In genomic region chr2:176131617-176132396, GRCh38 we compare ENCODE assay signal across 9 cellular contexts. TPM values are rescaled to one million over a fixed set of nuclear protein-coding genes. Genes with fewer than 3 reads are reported as not detected.
DNase-seq lines count a peak whose midpoint lies in the region; FAIRE-seq and TF ChIP-seq lines count a peak whose summit lies in the region.
"Had no signal": no experiment of that assay in that cellular context is flagged by ENCODE, and none has a peak within 500 bp of the region (broad histone marks: within the 10 kb centered on the region; RNA-seq: fewer than 3 reads in every experiment).

No MANE protein-coding gene starts in this region.

- no peak overlapping the region for H3K9ac ChIP-seq in SK-N-MC (ENCODE audit: insufficient read length)

- H3K4me3 ChIP-seq in SK-N-MC (peak overlapping the region; percentile 89), kidney epithelial cell (ENCODE audit: low read depth, low read length) (peak overlapping the region; percentile 67), prostate gland (no peak overlapping the region)

- H3K36me3 ChIP-seq in SK-N-MC (ENCODE audit: insufficient read depth, low read length) (no peaks in the 10 kb centered on the region), kidney epithelial cell (ENCODE audit: control insufficient read depth, insufficient read depth, low read length) (no peaks in the 10 kb centered on the region), prostate gland (no peaks in the 10 kb centered on the region)

- 59% methylated on average over 9 of the region's 9 CpGs for WGBS in prostate gland

- intact Hi-C loops in prostate gland (cut with DNase I), result no loop called here

- no peak for TF ChIP-seq CTCF in kidney epithelial cell (IDR thresholded peaks at IDR 0.05; ENCODE audit: insufficient read depth, low read length, poor library complexity, severe bottlenecking)
- no peak for TF ChIP-seq CTCF in prostate gland (IDR thresholded peaks at IDR 0.05)

- no peaks in the 10 kb centered on the region for H3K4me1 ChIP-seq in prostate gland (replicated peaks)

- DNase-seq in SK-N-MC (ENCODE audit: low read depth, low spot score), result no peak
- DNase-seq in kidney epithelial cell (ENCODE audit: low read depth), result no peak
- DNase-seq in midbrain (lab: John Stamatoyannopoulos, UW), result no peak
- no peak for DNase-seq in prostate gland (ENCODE audit: low spot score)
- DNase-seq in inferior parietal cortex (ENCODE audit: extremely low spot score), result no peak
- DNase-seq: activated gamma-delta T cell, DMS153 had no signal

- H3K27ac ChIP-seq in SK-N-MC (no peak overlapping the region), prostate gland (peak overlapping the region in 1 of 2 donors; percentile 81)

- FAIRE-seq in A204.1 (lab: Jason Lieb, UNC), result peak; percentile 87

- H3K9me3 ChIP-seq in SK-N-MC (ENCODE audit: low read depth, low read length) (no peaks in the 10 kb centered on the region), prostate gland (no peaks in the 10 kb centered on the region)

- H3K27me3 ChIP-seq in kidney epithelial cell (ENCODE audit: control insufficient read depth, insufficient read depth, low read length), result no peaks in the 10 kb centered on the region
- no peaks in the 10 kb centered on the region for H3K27me3 ChIP-seq in prostate gland (replicated peaks; ENCODE audit: insufficient read depth)

- no peak for TF ChIP-seq POLR2A in prostate gland (IDR thresholded peaks at IDR 0.05)

RNA-seq across cellular contexts. Expression of gene HOXD8, which starts 2.3 kb away (rescaled TPM):
- total RNA-seq in kidney epithelial cell, result 18.1 and 22.5 TPM in 2 replicates
- 10 to 100 TPM; 10.4 to 30.8 TPM for total RNA-seq in prostate gland

RNA-seq across cellular contexts. Expression of gene HOXD9, which starts 9.3 kb away (rescaled TPM):
- total RNA-seq in kidney epithelial cell, result 11.6 and 12.2 TPM in 2 replicates
- total RNA-seq in prostate gland, result 10 to 100 TPM in 1 of 2 donors, 1 to 10 TPM in 1; 5.9 to 29.1 TPM

RNA-seq across cellular contexts. Expression of gene HOXD10, which starts 15.2 kb away (rescaled TPM):
- 5.1 and 5.6 TPM in 2 replicates for total RNA-seq in kidney epithelial cell
- 10 to 100 TPM; 10.4 to 32.5 TPM for total RNA-seq in prostate gland

RNA-seq across cellular contexts. Expression of gene HOXD4, which starts 19.5 kb away (rescaled TPM):
- total RNA-seq in kidney epithelial cell (5.4 and 13.8 TPM in 2 replicates), prostate gland (1 to 10 TPM; 1.2 to 6.7 TPM)
- total RNA-seq: HT1080 had no signal

RNA-seq across cellular contexts. Expression of gene HOXD11, which starts 24.7 kb away (rescaled TPM):
- total RNA-seq in kidney epithelial cell (5.4 and 16.3 TPM in 2 replicates), prostate gland (10 to 100 TPM in 1 of 2 donors, 1 to 10 TPM in 1; 8.0 to 14.9 TPM)

Comparison
In these comparisons a context has a peak if more than half of its experiments do, and no peak if none do; other contexts are left out.
1. H3K4me3 ChIP-seq: peak in SK-N-MC (single experiment) and kidney epithelial cell (single experiment); none in prostate gland (0 of 2).